ENCODE assay signal across 16 cellular contexts in the genomic region with DNA sequence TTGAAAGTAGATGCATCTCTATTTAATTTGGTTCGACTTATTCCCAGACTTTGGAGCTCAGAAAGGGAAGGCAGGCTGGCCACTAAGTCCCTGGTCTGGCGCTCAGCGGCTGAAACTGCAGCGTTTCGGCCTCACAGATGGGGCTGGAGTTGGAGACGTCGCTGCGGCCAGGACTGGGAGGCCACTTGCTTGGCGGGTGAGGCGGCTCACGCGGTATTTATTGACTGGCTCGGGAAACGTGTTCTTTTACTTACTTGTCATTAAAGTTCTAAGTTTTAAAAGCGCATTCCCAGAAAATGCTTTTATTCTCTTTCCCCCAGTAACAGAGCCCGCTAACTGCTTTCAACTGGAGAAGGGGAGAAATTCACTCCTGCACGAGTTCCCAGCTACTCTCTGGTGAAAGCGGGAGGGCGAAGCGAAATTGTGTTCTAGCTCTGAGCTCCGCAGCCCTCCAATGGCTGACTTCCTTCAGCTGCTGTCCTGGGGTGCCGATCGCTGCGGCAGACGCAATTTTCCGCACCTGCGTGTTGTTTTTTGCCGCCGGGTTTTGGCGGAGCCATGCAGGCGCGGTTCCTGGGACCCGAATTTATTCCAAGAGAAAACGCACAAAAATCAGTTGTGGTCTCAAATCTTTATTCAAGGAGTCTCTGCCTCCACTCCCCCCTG. TPM values are rescaled to one million over a fixed set of nuclear protein-coding genes. Genes with fewer than 3 reads are reported as not detected.
DNase-seq lines count a peak whose midpoint lies in the region; ATAC-seq and TF ChIP-seq lines count a peak whose summit lies in the region.
"Had no signal": no experiment of that assay in that cellular context is flagged by ENCODE, and none has a peak within 500 bp of the region (broad histone marks: within the 10 kb centered on the region; RNA-seq: fewer than 3 reads in every experiment).

No MANE protein-coding gene starts in this region.

- no peak overlapping the region for H3K27ac ChIP-seq in IMR-90 (ENCODE audit: insufficient read depth, low read length)
- no peak overlapping the region for H3K27ac ChIP-seq in CD4-positive, alpha-beta T cell (ENCODE audit: low read depth, low read length)
- H3K27ac ChIP-seq: colonic mucosa, upper lobe of right lung had no signal

- H2BK15ac ChIP-seq in IMR-90 (ENCODE audit: low read depth, low read length) = no peak overlapping the region

- no peak overlapping the region for H3K56ac ChIP-seq in IMR-90 (ENCODE audit: extremely low read depth, insufficient read depth, low read length)

- TF ChIP-seq RAD21 in IMR-90 (IDR thresholded peaks at IDR 0.05; ENCODE audit: low read length) = no peak

- in situ Hi-C loops in IMR-90 (cut with MboI; ENCODE audit: low sequenced_read_pairs) = no loop called here

- H3K18ac ChIP-seq in IMR-90 (ENCODE audit: low read depth, low read length) = no peak overlapping the region

- no peak overlapping the region for H2BK120ac ChIP-seq in IMR-90 (ENCODE audit: low read depth, low read length)

- no peak overlapping the region for H3K4me2 ChIP-seq in IMR-90 (ENCODE audit: low read depth, low read length)

- peaks cover 67% of the 10 kb centered on the region for H3K27me3 Mint-ChIP-seq in CD4-positive, alpha-beta T cell

- no peaks in the 10 kb centered on the region for H3K79me1 ChIP-seq in IMR-90 (ENCODE audit: low read depth in 1 of 2, low read length in 2 of 2)

- H3K23ac ChIP-seq in IMR-90 (ENCODE audit: low read depth, low read length) = no peak overlapping the region

- TF ChIP-seq CTCF in IMR-90 (conservative IDR thresholded peaks at IDR 0.05; ENCODE audit: low read depth, low read length) (no peak), choroid plexus epithelial cell (conservative IDR thresholded peaks at IDR 0.05; ENCODE audit: low read depth, low read length) (peak; percentile 1)
- no peak for TF ChIP-seq CTCF in CD4-positive, alpha-beta T cell (IDR thresholded peaks at IDR 0.05)

- CTCF ChIA-PET in IMR-90 (lab: Yijun Ruan, JAX) = interaction anchor here (0.7 kb wide), 1 partner anchor 11 kb away, joined by 3 read pairs; no protein-coding TSS in a partner anchor
- CTCF ChIA-PET in CD4-positive, alpha-beta T cell (lab: Charles Lee) = no interaction called here

- H3K4me3 Mint-ChIP-seq in CD4-positive, alpha-beta T cell = no peak overlapping the region

- H4K8ac ChIP-seq in IMR-90 (ENCODE audit: low read depth in 2 of 2, low read length in 2 of 2) = no peak overlapping the region

- H4K5ac ChIP-seq in IMR-90 (ENCODE audit: low read depth, low read length) = no peak overlapping the region

- peaks cover 20% of the 10 kb centered on the region for H3K9me3 ChIP-seq in IMR-90 (ENCODE audit: control insufficient read depth, insufficient read depth, low read length)
- H3K9me3 ChIP-seq in CD4-positive, alpha-beta T cell (ENCODE audit: control insufficient read depth, low read length) = peaks cover 38% of the 10 kb centered on the region
- H3K9me3 ChIP-seq: colonic mucosa, upper lobe of right lung had no signal

- H2BK5ac ChIP-seq in IMR-90 (ENCODE audit: low read depth, low read length, poor library complexity, severe bottlenecking) = no peak overlapping the region

- H3K4me1 ChIP-seq in IMR-90 (ENCODE audit: control insufficient read depth, insufficient read depth, low read length) = no peaks in the 10 kb centered on the region

- no peak for TF ChIP-seq POLR2A in IMR-90 (IDR thresholded peaks at IDR 0.05; ENCODE audit: low read depth, low read length)

- H3K4me3 ChIP-seq in IMR-90 (ENCODE audit: insufficient read depth, low read depth, low read length) (no peak overlapping the region), choroid plexus epithelial cell (ENCODE audit: low read depth, low read length) (peak overlapping the region; percentile 60)
- H3K4me3 ChIP-seq: colonic mucosa, upper lobe of right lung had no signal

- no peaks in the 10 kb centered on the region for H3K4me1 Mint-ChIP-seq in CD4-positive, alpha-beta T cell (ENCODE audit: low read depth)

- H4K20me1 ChIP-seq in IMR-90 (ENCODE audit: insufficient read depth, low read length) = no peaks in the 10 kb centered on the region

- no peak overlapping the region for H3K27ac Mint-ChIP-seq in CD4-positive, alpha-beta T cell

- H2AFZ ChIP-seq in IMR-90 (replicated peaks; ENCODE audit: low read length, poor library complexity) = peak overlapping the region; percentile 18

- ATAC-seq in IMR-90 (ENCODE audit: low read depth) (no peak), HG02759 (IDR thresholded peaks at IDR 0.05; ENCODE audit: unreplicated experiment) (no peak), HG03159 (IDR thresholded peaks at IDR 0.05; ENCODE audit: unreplicated experiment) (no peak)
- no peak for ATAC-seq in CD4-positive, alpha-beta T cell (ENCODE audit: poor library complexity)
- ATAC-seq: upper lobe of right lung had no signal

- peak; percentile 73 for DNase-seq in ELF-1 (ENCODE audit: low read depth, low spot score)
- DNase-seq in IMR-90 = no peak
- peak; percentile 83 for DNase-seq in choroid plexus epithelial cell (ENCODE audit: low read depth)
- peak; percentile 49 for DNase-seq in midbrain (lab: John Stamatoyannopoulos, UW)
- DNase-seq in dedifferentiated amniotic fluid mesenchymal stem cell (ENCODE audit: extremely low spot score) = no peak
- DNase-seq in CD4-positive, alpha-beta T cell = no peak
- DNase-seq: activated naive CD4-positive, alpha-beta T cell treated with Interleukin-2 at 50 U/mL for 16 hours; colonic mucosa; DMS 273 treated with DMSO at 0.1 percent for 48 hours; KG1; NCI-H1694; SHP77; stimulated activated CD4-positive, alpha-beta T cell treated with anti-CD3 and anti-CD28 coated beads, Interleukin-2, amount 100 ng/mL, for 24 hours; upper lobe of right lung had no signal

- no peak overlapping the region for H3K9ac ChIP-seq in IMR-90 (ENCODE audit: low read depth, low read length)

- dilution Hi-C loops in IMR-90 (cut with HindIII; ENCODE audit: low sequenced_read_pairs, unreplicated experiment) = no loop called here

- H3K27me3 ChIP-seq in IMR-90 (ENCODE audit: control insufficient read depth, insufficient read depth, low read length) = peaks cover 70% of the 10 kb centered on the region
- peaks cover 79% of the 10 kb centered on the region for H3K27me3 ChIP-seq in CD4-positive, alpha-beta T cell (ENCODE audit: control insufficient read depth, insufficient read depth, low read length)

- no peak overlapping the region for H2AK9ac ChIP-seq in IMR-90 (replicated peaks; ENCODE audit: low read depth, low read length, poor library complexity)

- H3K36me3 ChIP-seq in IMR-90 (ENCODE audit: control insufficient read depth, insufficient read depth, low read length) = no peaks in the 10 kb centered on the region
- H3K36me3 ChIP-seq: colonic mucosa, upper lobe of right lung had no signal

- 0% methylated on average over 8 of the region's 34 CpGs; no CpG with 5 or more reads in 1 of the 2 experiments for WGBS in IMR-90 (ENCODE audit: extremely low coverage in 2 of 2, insufficient read length in 1 of 2), 2 experiments

- BruUV-seq in IMR-90 (replicated peaks; lab: Mats Ljungman, UMichigan) = no TSS peak

- H2AK5ac ChIP-seq in IMR-90 (ENCODE audit: low read depth, low read length) = no peak overlapping the region

- H2BK20ac ChIP-seq in IMR-90 (ENCODE audit: low read depth, low read length) = no peak overlapping the region

- no peaks in the 10 kb centered on the region for H3K9me3 Mint-ChIP-seq in CD4-positive, alpha-beta T cell

- intact Hi-C loops in IMR-90 (cut with micrococcal nuclease) = no loop called here
- intact Hi-C loops in CD4-positive, alpha-beta T cell (cut with DNase I, micrococcal nuclease) = no loop called here

- no peak overlapping the region for H3K4ac ChIP-seq in IMR-90 (ENCODE audit: low read depth, low read length)

- no peaks in the 10 kb centered on the region for H3K9me1 ChIP-seq in IMR-90 (ENCODE audit: insufficient read depth, low read length)

- H3K36me3 Mint-ChIP-seq in CD4-positive, alpha-beta T cell (ENCODE audit: low read depth) = no peaks in the 10 kb centered on the region

- POLR2A ChIA-PET in IMR-90 (lab: Charles Lee; ENCODE audit: unreplicated experiment) = no interaction called here
- POLR2A ChIA-PET in CD4-positive, alpha-beta T cell (lab: Charles Lee) = no interaction called here

- no peak overlapping the region for H3K14ac ChIP-seq in IMR-90 (replicated peaks; ENCODE audit: low read depth, low read length)

- no peak overlapping the region for H4K91ac ChIP-seq in IMR-90 (ENCODE audit: insufficient read depth, low read depth, low read length)

TF ChIP-seq in IMR-90, 13 proteins besides CTCF, POLR2A, EP300 and RAD21:
- TF ChIP-seq, protein P1, sequence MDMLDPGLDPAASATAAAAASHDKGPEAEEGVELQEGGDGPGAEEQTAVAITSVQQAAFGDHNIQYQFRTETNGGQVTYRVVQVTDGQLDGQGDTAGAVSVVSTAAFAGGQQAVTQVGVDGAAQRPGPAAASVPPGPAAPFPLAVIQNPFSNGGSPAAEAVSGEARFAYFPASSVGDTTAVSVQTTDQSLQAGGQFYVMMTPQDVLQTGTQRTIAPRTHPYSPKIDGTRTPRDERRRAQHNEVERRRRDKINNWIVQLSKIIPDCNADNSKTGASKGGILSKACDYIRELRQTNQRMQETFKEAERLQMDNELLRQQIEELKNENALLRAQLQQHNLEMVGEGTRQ (IDR thresholded peaks at IDR 0.05; ENCODE audit: low read depth, low read length) = no peak
- TF ChIP-seq FOS (IDR thresholded peaks at IDR 0.05; ENCODE audit: low read depth, low read length) = no peak
- TF ChIP-seq, protein P2, sequence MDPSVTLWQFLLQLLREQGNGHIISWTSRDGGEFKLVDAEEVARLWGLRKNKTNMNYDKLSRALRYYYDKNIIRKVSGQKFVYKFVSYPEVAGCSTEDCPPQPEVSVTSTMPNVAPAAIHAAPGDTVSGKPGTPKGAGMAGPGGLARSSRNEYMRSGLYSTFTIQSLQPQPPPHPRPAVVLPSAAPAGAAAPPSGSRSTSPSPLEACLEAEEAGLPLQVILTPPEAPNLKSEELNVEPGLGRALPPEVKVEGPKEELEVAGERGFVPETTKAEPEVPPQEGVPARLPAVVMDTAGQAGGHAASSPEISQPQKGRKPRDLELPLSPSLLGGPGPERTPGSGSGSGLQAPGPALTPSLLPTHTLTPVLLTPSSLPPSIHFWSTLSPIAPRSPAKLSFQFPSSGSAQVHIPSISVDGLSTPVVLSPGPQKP (IDR thresholded peaks at IDR 0.05; ENCODE audit: borderline replicate concordance, low read depth, low read length) = no peak

RNA-seq across cellular contexts. Expression of a gene that starts 13.9 kb away (rescaled TPM):
- not detected in 2 replicates for total RNA-seq in IMR-90 (2012; rRNA removed)
- not detected in 2 replicates for polyA plus RNA-seq in IMR-90 (2012; rRNA removed)
- 0.01 TPM in 1 of 2 replicates, not detected in the other for polyA plus RNA-seq in IMR-90 (2012; cell fraction: cytosol; rRNA removed)
- polyA plus RNA-seq in IMR-90 (2012; cell fraction: nucleus; rRNA removed; ENCODE audit: low replicate concordance) = 0.01 TPM in 1 of 2 replicates, not detected in the other
- not detected for total RNA-seq in CD4-positive, alpha-beta T cell
- total RNA-seq: upper lobe of right lung had no signal

RNA-seq across cellular contexts. Expression of a gene that starts 16.7 kb away (rescaled TPM):
- total RNA-seq in IMR-90 (2012; rRNA removed) = not detected in 2 replicates
- not detected in 2 replicates for polyA plus RNA-seq in IMR-90 (2012; rRNA removed)
- not detected in 2 replicates for polyA plus RNA-seq in IMR-90 (2012; cell fraction: cytosol; rRNA removed)
- not detected in 2 replicates for polyA plus RNA-seq in IMR-90 (2012; cell fraction: nucleus; rRNA removed; ENCODE audit: low replicate concordance)
- not detected for total RNA-seq in CD4-positive, alpha-beta T cell
- total RNA-seq: colonic mucosa, upper lobe of right lung had no signal

Comparison
In these comparisons a context has a peak if more than half of its experiments do, and no peak if none do; other contexts are left out.
1. DNase-seq: peak in ELF-1 (single experiment), choroid plexus epithelial cell (single experiment) and midbrain (single experiment); none in IMR-90 (single experiment), dedifferentiated amniotic fluid mesenchymal stem cell (single experiment) and CD4-positive, alpha-beta T cell (0 of 10).